Comparison of ENCODE assay signal across 1 cellular context in the genomic region with DNA sequence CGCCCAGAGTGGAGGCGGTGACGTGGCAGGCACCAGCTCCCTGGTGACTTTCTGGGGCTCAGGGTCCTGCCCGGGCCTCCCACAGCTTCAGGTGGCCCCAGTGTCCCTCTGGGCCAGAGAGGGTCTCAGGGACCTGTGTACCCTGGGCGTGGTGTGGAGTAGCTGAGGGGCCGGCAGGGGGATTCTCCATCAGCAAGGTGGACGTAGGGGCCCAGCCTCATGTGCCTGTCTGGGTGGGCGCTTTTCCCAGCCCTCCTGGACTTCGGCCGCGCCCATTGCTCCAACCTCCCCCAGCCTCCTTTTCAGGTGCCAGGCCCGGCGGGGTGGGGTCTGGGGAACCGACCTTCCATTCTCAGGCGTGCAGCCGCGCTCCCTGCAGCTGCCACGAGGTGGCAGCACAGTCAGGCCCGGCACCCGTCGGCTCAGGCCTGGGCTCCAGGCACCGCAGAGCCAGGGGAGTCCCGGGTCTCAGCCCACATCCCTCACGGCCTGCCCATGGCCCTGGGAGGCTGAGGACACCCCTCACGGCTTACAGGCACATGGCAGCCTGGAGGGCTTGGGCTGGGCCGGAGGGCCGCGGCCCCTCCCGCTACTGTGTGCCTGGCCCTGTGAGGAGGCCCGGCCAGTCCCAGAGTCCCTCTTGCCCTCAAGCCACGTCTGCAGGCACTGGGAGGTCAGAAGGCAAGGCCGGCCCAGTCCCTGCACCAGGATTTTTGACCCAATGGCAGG.
TF ChIP-seq lines count a peak whose summit lies in the region.

No MANE protein-coding gene starts in this region.

TF ChIP-seq in HepG2, 621 proteins besides CTCF, POLR2A, EP300 and RAD21 (continued from another document and continues in another):
- TF ChIP-seq FOXO4 (CRISPR knock-in tag; conservative IDR thresholded peaks at IDR 0.05) (no peak), ZIK1 (CRISPR knock-in tag; IDR thresholded peaks at IDR 0.05; ENCODE audit: borderline replicate concordance, low read depth) (no peak), ZNF280D (CRISPR knock-in tag; IDR thresholded peaks at IDR 0.05) (0 out of 2 replicates have a peak, but pooled peaks have one; percentile 30), MYC (CRISPR knock-in tag; IDR thresholded peaks at IDR 0.05; ENCODE audit: borderline replicate concordance) (peak; percentile 29; the same call in 1 of the 2 replicates), ETV6 (CRISPR knock-in tag; conservative IDR thresholded peaks at IDR 0.05) (no peak), HNF4A (CRISPR knock-in tag; IDR thresholded peaks at IDR 0.05) (no peak), ZZZ3 (CRISPR knock-in tag; IDR thresholded peaks at IDR 0.05; ENCODE audit: borderline replicate concordance) (no peak), ZNF737 (CRISPR knock-in tag; IDR thresholded peaks at IDR 0.05; ENCODE audit: borderline replicate concordance) (no peak), POLR2G (IDR thresholded peaks at IDR 0.05; ENCODE audit: low read depth, low read length) (no peak), ZNF850 (CRISPR knock-in tag; conservative IDR thresholded peaks at IDR 0.05) (no peak), ZNF460 (CRISPR knock-in tag; IDR thresholded peaks at IDR 0.05; ENCODE audit: borderline replicate concordance) (no peak), MED13 (CRISPR knock-in tag; IDR thresholded peaks at IDR 0.05) (no peak), XRCC5 (optimal IDR thresholded peaks at IDR 0.05; ENCODE audit: low read length) (peak; percentile 50), FOXO1 (CRISPR knock-in tag; IDR thresholded peaks at IDR 0.05) (0 out of 2 replicates have a peak, but pooled peaks have one; percentile 11), ZNF605 (CRISPR knock-in tag; IDR thresholded peaks at IDR 0.05) (no peak), SUZ12 (IDR thresholded peaks at IDR 0.05; ENCODE audit: low read depth, low read length) (no peak), ZNF577 (CRISPR knock-in tag; IDR thresholded peaks at IDR 0.05; ENCODE audit: borderline replicate concordance, low read depth) (no peak), ZNF773 (CRISPR knock-in tag; IDR thresholded peaks at IDR 0.05; ENCODE audit: borderline replicate concordance) (no peak), ZNF724P (CRISPR knock-in tag; IDR thresholded peaks at IDR 0.05; ENCODE audit: borderline replicate concordance) (no peak), ZNF777 (CRISPR knock-in tag; IDR thresholded peaks at IDR 0.05) (no peak), CC2D1A (CRISPR knock-in tag; IDR thresholded peaks at IDR 0.05) (no peak), ZBTB4 (CRISPR knock-in tag; IDR thresholded peaks at IDR 0.05; ENCODE audit: borderline replicate concordance) (no peak), ZNF569 (CRISPR knock-in tag; IDR thresholded peaks at IDR 0.05; ENCODE audit: borderline replicate concordance) (no peak), ZNF264 (CRISPR knock-in tag; IDR thresholded peaks at IDR 0.05) (no peak), GMEB2 (CRISPR knock-in tag; IDR thresholded peaks at IDR 0.05; ENCODE audit: low read depth) (no peak), PITX1 (CRISPR knock-in tag; IDR thresholded peaks at IDR 0.05) (0 out of 2 replicates have a peak, but pooled peaks have one; percentile 31), ZNF225 (CRISPR knock-in tag; IDR thresholded peaks at IDR 0.05) (no peak), HNF1A (IDR thresholded peaks at IDR 0.05; ENCODE audit: low read depth) (no peak), HNF1A (CRISPR knock-in tag; IDR thresholded peaks at IDR 0.05; ENCODE audit: borderline replicate concordance) (no peak), ZNF570 (CRISPR knock-in tag; IDR thresholded peaks at IDR 0.05; ENCODE audit: borderline replicate concordance) (no peak)
- TF ChIP-seq, protein P1, sequence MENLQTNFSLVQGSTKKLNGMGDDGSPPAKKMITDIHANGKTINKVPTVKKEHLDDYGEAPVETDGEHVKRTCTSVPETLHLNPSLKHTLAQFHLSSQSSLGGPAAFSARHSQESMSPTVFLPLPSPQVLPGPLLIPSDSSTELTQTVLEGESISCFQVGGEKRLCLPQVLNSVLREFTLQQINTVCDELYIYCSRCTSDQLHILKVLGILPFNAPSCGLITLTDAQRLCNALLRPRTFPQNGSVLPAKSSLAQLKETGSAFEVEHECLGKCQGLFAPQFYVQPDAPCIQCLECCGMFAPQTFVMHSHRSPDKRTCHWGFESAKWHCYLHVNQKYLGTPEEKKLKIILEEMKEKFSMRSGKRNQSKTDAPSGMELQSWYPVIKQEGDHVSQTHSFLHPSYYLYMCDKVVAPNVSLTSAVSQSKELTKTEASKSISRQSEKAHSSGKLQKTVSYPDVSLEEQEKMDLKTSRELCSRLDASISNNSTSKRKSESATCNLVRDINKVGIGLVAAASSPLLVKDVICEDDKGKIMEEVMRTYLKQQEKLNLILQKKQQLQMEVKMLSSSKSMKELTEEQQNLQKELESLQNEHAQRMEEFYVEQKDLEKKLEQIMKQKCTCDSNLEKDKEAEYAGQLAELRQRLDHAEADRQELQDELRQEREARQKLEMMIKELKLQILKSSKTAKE (CRISPR knock-in tag; IDR thresholded peaks at IDR 0.05; ENCODE audit: borderline replicate concordance), result no peak
- TF ChIP-seq, protein P2, sequence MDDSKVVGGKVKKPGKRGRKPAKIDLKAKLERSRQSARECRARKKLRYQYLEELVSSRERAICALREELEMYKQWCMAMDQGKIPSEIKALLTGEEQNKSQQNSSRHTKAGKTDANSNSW (CRISPR knock-in tag; IDR thresholded peaks at IDR 0.05; ENCODE audit: borderline replicate concordance), result no peak
- TF ChIP-seq, protein P3, sequence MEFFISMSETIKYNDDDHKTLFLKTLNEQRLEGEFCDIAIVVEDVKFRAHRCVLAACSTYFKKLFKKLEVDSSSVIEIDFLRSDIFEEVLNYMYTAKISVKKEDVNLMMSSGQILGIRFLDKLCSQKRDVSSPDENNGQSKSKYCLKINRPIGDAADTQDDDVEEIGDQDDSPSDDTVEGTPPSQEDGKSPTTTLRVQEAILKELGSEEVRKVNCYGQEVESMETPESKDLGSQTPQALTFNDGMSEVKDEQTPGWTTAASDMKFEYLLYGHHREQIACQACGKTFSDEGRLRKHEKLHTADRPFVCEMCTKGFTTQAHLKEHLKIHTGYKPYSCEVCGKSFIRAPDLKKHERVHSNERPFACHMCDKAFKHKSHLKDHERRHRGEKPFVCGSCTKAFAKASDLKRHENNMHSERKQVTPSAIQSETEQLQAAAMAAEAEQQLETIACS (CRISPR knock-in tag; IDR thresholded peaks at IDR 0.05), result no peak
- TF ChIP-seq, protein P4, sequence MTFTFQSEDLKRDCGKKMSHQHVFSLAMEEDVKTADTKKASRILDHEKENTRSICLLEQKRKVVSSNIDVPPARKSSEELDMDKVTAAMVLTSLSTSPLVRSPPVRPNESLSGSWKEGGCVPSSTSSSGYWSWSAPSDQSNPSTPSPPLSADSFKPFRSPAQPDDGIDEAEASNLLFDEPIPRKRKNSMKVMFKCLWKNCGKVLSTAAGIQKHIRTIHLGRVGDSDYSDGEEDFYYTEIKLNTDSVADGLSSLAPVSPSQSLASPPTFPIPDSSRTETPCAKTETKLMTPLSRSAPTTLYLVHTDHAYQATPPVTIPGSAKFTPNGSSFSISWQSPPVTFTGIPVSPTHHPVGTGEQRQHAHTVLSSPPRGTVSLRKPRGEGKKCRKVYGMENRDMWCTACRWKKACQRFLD (CRISPR knock-in tag; IDR thresholded peaks at IDR 0.05; ENCODE audit: borderline replicate concordance), result no peak
- TF ChIP-seq, protein P5, sequence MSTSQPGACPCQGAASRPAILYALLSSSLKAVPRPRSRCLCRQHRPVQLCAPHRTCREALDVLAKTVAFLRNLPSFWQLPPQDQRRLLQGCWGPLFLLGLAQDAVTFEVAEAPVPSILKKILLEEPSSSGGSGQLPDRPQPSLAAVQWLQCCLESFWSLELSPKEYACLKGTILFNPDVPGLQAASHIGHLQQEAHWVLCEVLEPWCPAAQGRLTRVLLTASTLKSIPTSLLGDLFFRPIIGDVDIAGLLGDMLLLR (CRISPR knock-in tag; IDR thresholded peaks at IDR 0.05), result no peak
